In the genomic region with DNA sequence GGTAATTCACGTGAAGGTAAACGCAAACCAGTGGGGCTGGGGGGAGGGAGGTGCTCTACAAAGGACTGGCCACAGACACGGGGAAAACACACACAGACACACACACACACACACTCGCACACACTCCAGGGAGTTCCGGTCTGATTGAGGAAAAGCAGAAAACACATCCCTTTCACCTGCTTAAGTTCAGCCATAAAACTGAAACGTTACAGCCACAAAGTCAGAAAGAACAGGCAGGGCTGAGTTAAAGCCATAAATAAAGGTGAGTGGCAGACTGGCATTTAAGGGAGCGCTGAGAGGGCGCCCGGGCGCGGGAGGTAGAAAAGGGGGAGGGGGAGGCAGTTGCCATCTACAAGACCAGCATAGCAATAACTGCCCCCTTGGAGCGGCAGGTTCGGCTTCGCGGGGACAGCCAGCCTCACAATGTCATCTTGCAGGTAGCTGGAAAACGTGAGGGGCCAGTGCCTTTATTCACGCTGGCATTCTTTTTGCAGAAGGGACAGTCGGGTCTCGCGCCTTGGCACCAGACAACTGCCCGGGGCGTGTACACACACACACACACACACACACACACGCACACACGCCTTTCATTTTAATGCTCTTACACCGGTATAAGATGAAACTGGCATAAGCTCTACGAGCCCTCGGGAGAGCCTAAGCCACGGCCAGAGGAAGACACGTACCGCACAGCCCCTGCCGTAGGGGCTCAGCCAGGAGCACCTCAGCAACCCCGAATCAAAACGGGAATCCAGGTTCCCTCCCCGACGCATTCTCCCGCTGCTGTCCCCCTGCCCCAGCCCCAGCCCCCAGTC, we compare ENCODE assay signal across 1 cellular context.
TF ChIP-seq lines count a peak whose summit lies in the region.

No MANE protein-coding gene starts in this region.

TF ChIP-seq in K562, 482 proteins besides CTCF, POLR2A, EP300 and RAD21 (continued from another document and continues in another):
- TF ChIP-seq, protein P1, sequence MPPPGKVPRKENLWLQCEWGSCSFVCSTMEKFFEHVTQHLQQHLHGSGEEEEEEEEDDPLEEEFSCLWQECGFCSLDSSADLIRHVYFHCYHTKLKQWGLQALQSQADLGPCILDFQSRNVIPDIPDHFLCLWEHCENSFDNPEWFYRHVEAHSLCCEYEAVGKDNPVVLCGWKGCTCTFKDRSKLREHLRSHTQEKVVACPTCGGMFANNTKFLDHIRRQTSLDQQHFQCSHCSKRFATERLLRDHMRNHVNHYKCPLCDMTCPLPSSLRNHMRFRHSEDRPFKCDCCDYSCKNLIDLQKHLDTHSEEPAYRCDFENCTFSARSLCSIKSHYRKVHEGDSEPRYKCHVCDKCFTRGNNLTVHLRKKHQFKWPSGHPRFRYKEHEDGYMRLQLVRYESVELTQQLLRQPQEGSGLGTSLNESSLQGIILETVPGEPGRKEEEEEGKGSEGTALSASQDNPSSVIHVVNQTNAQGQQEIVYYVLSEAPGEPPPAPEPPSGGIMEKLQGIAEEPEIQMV (tag; conservative IDR thresholded peaks at IDR 0.05; ENCODE audit: low read depth), result no peak
- TF ChIP-seq PBX2 (CRISPR knock-in tag; IDR thresholded peaks at IDR 0.05; ENCODE audit: low read depth) (no peak), PBX2 (tag; conservative IDR thresholded peaks at IDR 0.05; ENCODE audit: low read depth) (peak; percentile 83), EP400 (IDR thresholded peaks at IDR 0.05) (peak; percentile 28; the same call in 1 of the 2 replicates), ZNF830 (CRISPR knock-in tag; IDR thresholded peaks at IDR 0.05) (no peak), HEY1 (CRISPR knock-in tag; IDR thresholded peaks at IDR 0.05; ENCODE audit: borderline replicate concordance) (no peak), NFRKB (IDR thresholded peaks at IDR 0.05; ENCODE audit: low read depth) (peak; percentile 49), SMAD1 (IDR thresholded peaks at IDR 0.05; ENCODE audit: low read depth, low read length, partially characterized antibody) (no peak), BRF2 (IDR thresholded peaks at IDR 0.05; ENCODE audit: borderline replicate concordance, insufficient read depth, insufficient read length) (no peak), MEIS2 (IDR thresholded peaks at IDR 0.05; ENCODE audit: partially characterized antibody) (peak; percentile 74), ETV1 (tag; conservative IDR thresholded peaks at IDR 0.05; ENCODE audit: low read depth) (peak; percentile 83), SMAD4 (CRISPR knock-in tag; conservative IDR thresholded peaks at IDR 0.05) (0 out of 2 replicates have a peak, but pooled peaks have one; percentile 49), SOX6 (IDR thresholded peaks at IDR 0.05) (peak; percentile 40; the same call in 1 of the 2 replicates), ZNF41 (CRISPR knock-in tag; conservative IDR thresholded peaks at IDR 0.05) (0 out of 2 replicates have a peak, but pooled peaks have one; percentile 10), NCOR1 (IDR thresholded peaks at IDR 0.05) (0 out of 2 replicates have a peak, but pooled peaks have one; percentile 12), HCFC1 (IDR thresholded peaks at IDR 0.05; ENCODE audit: low read depth, low read length) (no peak), ZNF431 (CRISPR knock-in tag; IDR thresholded peaks at IDR 0.05) (no peak), SMARCA4 (IDR thresholded peaks at IDR 0.05) (peak; percentile 46), KDM5B (IDR thresholded peaks at IDR 0.05; ENCODE audit: insufficient replicate concordance, low read depth, low read length) (peak; percentile 27)
- TF ChIP-seq, protein P2, sequence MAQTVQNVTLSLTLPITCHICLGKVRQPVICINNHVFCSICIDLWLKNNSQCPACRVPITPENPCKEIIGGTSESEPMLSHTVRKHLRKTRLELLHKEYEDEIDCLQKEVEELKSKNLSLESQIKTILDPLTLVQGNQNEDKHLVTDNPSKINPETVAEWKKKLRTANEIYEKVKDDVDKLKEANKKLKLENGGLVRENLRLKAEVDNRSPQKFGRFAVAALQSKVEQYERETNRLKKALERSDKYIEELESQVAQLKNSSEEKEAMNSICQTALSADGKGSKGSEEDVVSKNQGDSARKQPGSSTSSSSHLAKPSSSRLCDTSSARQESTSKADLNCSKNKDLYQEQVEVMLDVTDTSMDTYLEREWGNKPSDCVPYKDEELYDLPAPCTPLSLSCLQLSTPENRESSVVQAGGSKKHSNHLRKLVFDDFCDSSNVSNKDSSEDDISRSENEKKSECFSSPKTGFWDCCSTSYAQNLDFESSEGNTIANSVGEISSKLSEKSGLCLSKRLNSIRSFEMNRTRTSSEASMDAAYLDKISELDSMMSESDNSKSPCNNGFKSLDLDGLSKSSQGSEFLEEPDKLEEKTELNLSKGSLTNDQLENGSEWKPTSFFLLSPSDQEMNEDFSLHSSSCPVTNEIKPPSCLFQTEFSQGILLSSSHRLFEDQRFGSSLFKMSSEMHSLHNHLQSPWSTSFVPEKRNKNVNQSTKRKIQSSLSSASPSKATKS (CRISPR knock-in tag; IDR thresholded peaks at IDR 0.05), result no peak
- TF ChIP-seq, protein P3, sequence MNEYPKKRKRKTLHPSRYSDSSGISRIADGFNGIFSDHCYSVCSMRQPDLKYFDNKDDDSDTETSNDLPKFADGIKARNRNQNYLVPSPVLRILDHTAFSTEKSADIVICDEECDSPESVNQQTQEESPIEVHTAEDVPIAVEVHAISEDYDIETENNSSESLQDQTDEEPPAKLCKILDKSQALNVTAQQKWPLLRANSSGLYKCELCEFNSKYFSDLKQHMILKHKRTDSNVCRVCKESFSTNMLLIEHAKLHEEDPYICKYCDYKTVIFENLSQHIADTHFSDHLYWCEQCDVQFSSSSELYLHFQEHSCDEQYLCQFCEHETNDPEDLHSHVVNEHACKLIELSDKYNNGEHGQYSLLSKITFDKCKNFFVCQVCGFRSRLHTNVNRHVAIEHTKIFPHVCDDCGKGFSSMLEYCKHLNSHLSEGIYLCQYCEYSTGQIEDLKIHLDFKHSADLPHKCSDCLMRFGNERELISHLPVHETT (CRISPR knock-in tag; conservative IDR thresholded peaks at IDR 0.05 in 1 of 2, IDR thresholded peaks at IDR 0.05 in 1 of 2), result 0 out of 4 replicates have a peak, but pooled peaks of 1 of the 2 experiments have one; percentile 38
- TF ChIP-seq, protein P4, sequence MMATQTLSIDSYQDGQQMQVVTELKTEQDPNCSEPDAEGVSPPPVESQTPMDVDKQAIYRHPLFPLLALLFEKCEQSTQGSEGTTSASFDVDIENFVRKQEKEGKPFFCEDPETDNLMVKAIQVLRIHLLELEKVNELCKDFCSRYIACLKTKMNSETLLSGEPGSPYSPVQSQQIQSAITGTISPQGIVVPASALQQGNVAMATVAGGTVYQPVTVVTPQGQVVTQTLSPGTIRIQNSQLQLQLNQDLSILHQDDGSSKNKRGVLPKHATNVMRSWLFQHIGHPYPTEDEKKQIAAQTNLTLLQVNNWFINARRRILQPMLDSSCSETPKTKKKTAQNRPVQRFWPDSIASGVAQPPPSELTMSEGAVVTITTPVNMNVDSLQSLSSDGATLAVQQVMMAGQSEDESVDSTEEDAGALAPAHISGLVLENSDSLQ (IDR thresholded peaks at IDR 0.05), result peak; percentile 92
- TF ChIP-seq, protein P5, sequence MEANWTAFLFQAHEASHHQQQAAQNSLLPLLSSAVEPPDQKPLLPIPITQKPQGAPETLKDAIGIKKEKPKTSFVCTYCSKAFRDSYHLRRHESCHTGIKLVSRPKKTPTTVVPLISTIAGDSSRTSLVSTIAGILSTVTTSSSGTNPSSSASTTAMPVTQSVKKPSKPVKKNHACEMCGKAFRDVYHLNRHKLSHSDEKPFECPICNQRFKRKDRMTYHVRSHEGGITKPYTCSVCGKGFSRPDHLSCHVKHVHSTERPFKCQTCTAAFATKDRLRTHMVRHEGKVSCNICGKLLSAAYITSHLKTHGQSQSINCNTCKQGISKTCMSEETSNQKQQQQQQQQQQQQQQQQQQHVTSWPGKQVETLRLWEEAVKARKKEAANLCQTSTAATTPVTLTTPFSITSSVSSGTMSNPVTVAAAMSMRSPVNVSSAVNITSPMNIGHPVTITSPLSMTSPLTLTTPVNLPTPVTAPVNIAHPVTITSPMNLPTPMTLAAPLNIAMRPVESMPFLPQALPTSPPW (CRISPR knock-in tag; IDR thresholded peaks at IDR 0.05), result 0 out of 2 replicates have a peak, but pooled peaks have one; percentile 15
- TF ChIP-seq, protein P6, sequence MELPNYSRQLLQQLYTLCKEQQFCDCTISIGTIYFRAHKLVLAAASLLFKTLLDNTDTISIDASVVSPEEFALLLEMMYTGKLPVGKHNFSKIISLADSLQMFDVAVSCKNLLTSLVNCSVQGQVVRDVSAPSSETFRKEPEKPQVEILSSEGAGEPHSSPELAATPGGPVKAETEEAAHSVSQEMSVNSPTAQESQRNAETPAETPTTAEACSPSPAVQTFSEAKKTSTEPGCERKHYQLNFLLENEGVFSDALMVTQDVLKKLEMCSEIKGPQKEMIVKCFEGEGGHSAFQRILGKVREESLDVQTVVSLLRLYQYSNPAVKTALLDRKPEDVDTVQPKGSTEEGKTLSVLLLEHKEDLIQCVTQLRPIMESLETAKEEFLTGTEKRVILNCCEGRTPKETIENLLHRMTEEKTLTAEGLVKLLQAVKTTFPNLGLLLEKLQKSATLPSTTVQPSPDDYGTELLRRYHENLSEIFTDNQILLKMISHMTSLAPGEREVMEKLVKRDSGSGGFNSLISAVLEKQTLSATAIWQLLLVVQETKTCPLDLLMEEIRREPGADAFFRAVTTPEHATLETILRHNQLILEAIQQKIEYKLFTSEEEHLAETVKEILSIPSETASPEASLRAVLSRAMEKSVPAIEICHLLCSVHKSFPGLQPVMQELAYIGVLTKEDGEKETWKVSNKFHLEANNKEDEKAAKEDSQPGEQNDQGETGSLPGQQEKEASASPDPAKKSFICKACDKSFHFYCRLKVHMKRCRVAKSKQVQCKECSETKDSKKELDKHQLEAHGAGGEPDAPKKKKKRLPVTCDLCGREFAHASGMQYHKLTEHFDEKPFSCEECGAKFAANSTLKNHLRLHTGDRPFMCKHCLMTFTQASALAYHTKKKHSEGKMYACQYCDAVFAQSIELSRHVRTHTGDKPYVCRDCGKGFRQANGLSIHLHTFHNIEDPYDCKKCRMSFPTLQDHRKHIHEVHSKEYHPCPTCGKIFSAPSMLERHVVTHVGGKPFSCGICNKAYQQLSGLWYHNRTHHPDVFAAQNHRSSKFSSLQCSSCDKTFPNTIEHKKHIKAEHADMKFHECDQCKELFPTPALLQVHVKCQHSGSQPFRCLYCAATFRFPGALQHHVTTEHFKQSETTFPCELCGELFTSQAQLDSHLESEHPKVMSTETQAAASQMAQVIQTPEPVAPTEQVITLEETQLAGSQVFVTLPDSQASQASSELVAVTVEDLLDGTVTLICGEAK (IDR thresholded peaks at IDR 0.05), result peak; percentile 11; the same call in 1 of the 2 replicates
- TF ChIP-seq, protein P6 (CRISPR knock-in tag; IDR thresholded peaks at IDR 0.05), result no peak
- TF ChIP-seq, protein P7, sequence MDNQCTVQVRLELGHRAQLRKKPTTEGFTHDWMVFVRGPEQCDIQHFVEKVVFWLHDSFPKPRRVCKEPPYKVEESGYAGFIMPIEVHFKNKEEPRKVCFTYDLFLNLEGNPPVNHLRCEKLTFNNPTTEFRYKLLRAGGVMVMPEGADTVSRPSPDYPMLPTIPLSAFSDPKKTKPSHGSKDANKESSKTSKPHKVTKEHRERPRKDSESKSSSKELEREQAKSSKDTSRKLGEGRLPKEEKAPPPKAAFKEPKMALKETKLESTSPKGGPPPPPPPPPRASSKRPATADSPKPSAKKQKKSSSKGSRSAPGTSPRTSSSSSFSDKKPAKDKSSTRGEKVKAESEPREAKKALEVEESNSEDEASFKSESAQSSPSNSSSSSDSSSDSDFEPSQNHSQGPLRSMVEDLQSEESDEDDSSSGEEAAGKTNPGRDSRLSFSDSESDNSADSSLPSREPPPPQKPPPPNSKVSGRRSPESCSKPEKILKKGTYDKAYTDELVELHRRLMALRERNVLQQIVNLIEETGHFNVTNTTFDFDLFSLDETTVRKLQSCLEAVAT (IDR thresholded peaks at IDR 0.05), result 0 out of 4 replicates have a peak, but pooled peaks have one; percentile 36 to 42
